Comparison of ENCODE assay signal across 18 cellular contexts in the genomic region with DNA sequence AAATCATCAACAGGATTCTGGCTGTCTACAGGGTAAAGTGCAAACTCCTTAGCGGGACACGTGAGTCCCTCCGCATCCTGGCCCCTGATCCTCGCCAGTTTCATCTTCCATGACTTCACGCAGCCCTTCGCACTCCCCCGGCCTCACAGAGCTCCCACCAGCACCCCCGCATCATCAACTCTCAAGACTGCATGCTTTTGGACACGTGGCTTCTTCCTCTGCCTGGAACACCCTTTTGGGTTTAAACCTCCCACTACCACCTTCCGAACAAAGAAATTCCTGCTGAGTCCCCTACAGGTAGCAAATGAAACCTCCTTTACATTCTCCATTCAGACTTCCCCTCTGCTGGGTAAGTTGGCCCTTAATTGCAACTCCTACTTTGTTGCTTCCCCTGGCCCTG. TPM values are rescaled to one million over a fixed set of nuclear protein-coding genes. Genes with fewer than 3 reads are reported as not detected.
DNase-seq lines count a peak whose midpoint lies in the region; ATAC-seq and TF ChIP-seq lines count a peak whose summit lies in the region.
"Had no signal": no experiment of that assay in that cellular context is flagged by ENCODE, and none has a peak within 500 bp of the region (broad histone marks: within the 10 kb centered on the region; RNA-seq: fewer than 3 reads in every experiment).

No MANE protein-coding gene starts in this region.

- DNase-seq in endodermal cell (peak; percentile 67), NCI-H226 (no peak), CD1c-positive myeloid dendritic cell (ENCODE audit: extremely low spot score) (no peak)
- DNase-seq: BE2C; Calu3; CD4-positive, alpha-beta memory T cell; MV-4-11; NCI-H1417; NCI-H1930; NCI-H446; NCI-H748 treated with DMSO at 0.1 percent for 48 hours; RPMI8226; SIG-M5 had no signal

- TF ChIP-seq CTCF in endodermal cell (conservative IDR thresholded peaks at IDR 0.05): peak; percentile 64
- peak in 1 of 3 experiments; percentile 23 for TF ChIP-seq CTCF in nephron (IDR thresholded peaks at IDR 0.05; ENCODE audit: unreplicated experiment in 3 of 3)

- H3K36me3 Mint-ChIP-seq in endodermal cell (ENCODE audit: low read depth) (no peaks in the 10 kb centered on the region), nephron (ENCODE audit: low read depth) (no peaks in the 10 kb centered on the region)
- H3K36me3 Mint-ChIP-seq in activated T-helper 17 cell treated with anti-CD3 and anti-CD28 coated beads, Interleukin-2, amount 50 U/mL, for 72 hours (ENCODE audit: low read depth): no peaks in the 10 kb centered on the region
- H3K36me3 Mint-ChIP-seq: CD4-positive, alpha-beta memory T cell; IgD-negative memory B cell had no signal

- peaks cover 6% of the 10 kb centered on the region for H3K27me3 Mint-ChIP-seq in endodermal cell (ENCODE audit: insufficient read depth)
- no peaks in the 10 kb centered on the region for H3K27me3 Mint-ChIP-seq in nephron (ENCODE audit: low read depth)
- H3K27me3 Mint-ChIP-seq in activated T-helper 17 cell treated with anti-CD3 and anti-CD28 coated beads, Interleukin-2, amount 50 U/mL, for 72 hours: peaks cover 8% of the 10 kb centered on the region

- WGBS in endodermal cell (ENCODE audit: insufficient coverage in 1 of 2, insufficient read length in 1 of 2), 2 experiments: 64 to 76% methylated on average over 4 to 10 of the region's 10 CpGs

- H3K9me3 ChIP-seq in KOPT-K1 (ENCODE audit: insufficient read depth, low read length, poor library complexity, severe bottlenecking) (no peaks in the 10 kb centered on the region), endodermal cell (ENCODE audit: control insufficient read depth, low read length) (no peaks in the 10 kb centered on the region)
- H3K9me3 ChIP-seq: BE2C had no signal

- no peaks in the 10 kb centered on the region for H3K4me1 ChIP-seq in endodermal cell (ENCODE audit: control insufficient read depth, insufficient read depth, low read length)
- H3K4me1 ChIP-seq: BE2C had no signal

- H3K27ac ChIP-seq in KOPT-K1 (ENCODE audit: low read depth, low read length, poor library complexity, severe bottlenecking): peak overlapping the region; percentile 59
- no peak overlapping the region for H3K27ac ChIP-seq in endodermal cell (ENCODE audit: low read depth, low read length)

- H3K9ac ChIP-seq in endodermal cell (ENCODE audit: extremely low read depth, low read length, poor library complexity, severe bottlenecking): no peak overlapping the region

- H3K27ac Mint-ChIP-seq in endodermal cell (peak overlapping the region; percentile 33), nephron (peak overlapping the region; percentile 64 to 90 (median 71))
- H3K27ac Mint-ChIP-seq in activated T-helper 17 cell treated with anti-CD3 and anti-CD28 coated beads, Interleukin-2, amount 50 U/mL, for 72 hours: no peak overlapping the region
- H3K27ac Mint-ChIP-seq: CD4-positive, alpha-beta memory T cell; IgD-negative memory B cell had no signal

- H3K9me3 Mint-ChIP-seq in endodermal cell (peaks cover 2% of the 10 kb centered on the region), nephron (no peaks in the 10 kb centered on the region)
- H3K9me3 Mint-ChIP-seq in activated T-helper 17 cell treated with anti-CD3 and anti-CD28 coated beads, Interleukin-2, amount 50 U/mL, for 72 hours: no peaks in the 10 kb centered on the region
- H3K9me3 Mint-ChIP-seq: IgD-negative memory B cell had no signal

- H3K4me3 ChIP-seq in endodermal cell (ENCODE audit: low read length): no peak overlapping the region

- no peak overlapping the region for H3K4me3 Mint-ChIP-seq in endodermal cell
- H3K4me3 Mint-ChIP-seq in nephron: no peak overlapping the region
- no peak overlapping the region for H3K4me3 Mint-ChIP-seq in activated T-helper 17 cell treated with anti-CD3 and anti-CD28 coated beads, Interleukin-2, amount 50 U/mL, for 72 hours
- H3K4me3 Mint-ChIP-seq: CD4-positive, alpha-beta memory T cell; IgD-negative memory B cell had no signal

- no peaks in the 10 kb centered on the region for H3K27me3 ChIP-seq in endodermal cell (ENCODE audit: control insufficient read depth, insufficient read depth, low read length, poor library complexity, severe bottlenecking)
- H3K27me3 ChIP-seq: BE2C had no signal

- ATAC-seq in GM19324 (IDR thresholded peaks at IDR 0.05; ENCODE audit: low FRiP score, unreplicated experiment): no peak
- no peak for ATAC-seq in activated T-helper 17 cell treated with anti-CD3 and anti-CD28 coated beads, Interleukin-2, amount 50 U/mL, for 72 hours (replicated peaks)

- H3K4me1 Mint-ChIP-seq in endodermal cell: peaks cover 7% of the 10 kb centered on the region
- peaks cover 38% of the 10 kb centered on the region for H3K4me1 Mint-ChIP-seq in nephron
- H3K4me1 Mint-ChIP-seq in activated T-helper 17 cell treated with anti-CD3 and anti-CD28 coated beads, Interleukin-2, amount 50 U/mL, for 72 hours: no peaks in the 10 kb centered on the region

- no peaks in the 10 kb centered on the region for H3K36me3 ChIP-seq in KOPT-K1 (ENCODE audit: insufficient read depth, low read length)
- no peaks in the 10 kb centered on the region for H3K36me3 ChIP-seq in endodermal cell (ENCODE audit: control insufficient read depth, insufficient read depth, low read length)
- H3K36me3 ChIP-seq: BE2C had no signal

RNA-seq across cellular contexts. Expression of gene EIF3M, which starts 12.6 kb away (rescaled TPM):
- total RNA-seq in endodermal cell: 100 to 1,000 TPM; 237 to 269 TPM
- 364 TPM for polyA plus RNA-seq in endodermal cell (2013, experiment 1 of 2)
- polyA plus RNA-seq in endodermal cell (2013, experiment 2 of 2): 310 TPM
- 100 to 1,000 TPM; 250 to 349 TPM for total RNA-seq in activated T-helper 17 cell treated with anti-CD3 and anti-CD28 coated beads, Interleukin-2, amount 50 U/mL, for 72 hours
